ENCODE assay signal across 8 cellular contexts in the genomic region with DNA sequence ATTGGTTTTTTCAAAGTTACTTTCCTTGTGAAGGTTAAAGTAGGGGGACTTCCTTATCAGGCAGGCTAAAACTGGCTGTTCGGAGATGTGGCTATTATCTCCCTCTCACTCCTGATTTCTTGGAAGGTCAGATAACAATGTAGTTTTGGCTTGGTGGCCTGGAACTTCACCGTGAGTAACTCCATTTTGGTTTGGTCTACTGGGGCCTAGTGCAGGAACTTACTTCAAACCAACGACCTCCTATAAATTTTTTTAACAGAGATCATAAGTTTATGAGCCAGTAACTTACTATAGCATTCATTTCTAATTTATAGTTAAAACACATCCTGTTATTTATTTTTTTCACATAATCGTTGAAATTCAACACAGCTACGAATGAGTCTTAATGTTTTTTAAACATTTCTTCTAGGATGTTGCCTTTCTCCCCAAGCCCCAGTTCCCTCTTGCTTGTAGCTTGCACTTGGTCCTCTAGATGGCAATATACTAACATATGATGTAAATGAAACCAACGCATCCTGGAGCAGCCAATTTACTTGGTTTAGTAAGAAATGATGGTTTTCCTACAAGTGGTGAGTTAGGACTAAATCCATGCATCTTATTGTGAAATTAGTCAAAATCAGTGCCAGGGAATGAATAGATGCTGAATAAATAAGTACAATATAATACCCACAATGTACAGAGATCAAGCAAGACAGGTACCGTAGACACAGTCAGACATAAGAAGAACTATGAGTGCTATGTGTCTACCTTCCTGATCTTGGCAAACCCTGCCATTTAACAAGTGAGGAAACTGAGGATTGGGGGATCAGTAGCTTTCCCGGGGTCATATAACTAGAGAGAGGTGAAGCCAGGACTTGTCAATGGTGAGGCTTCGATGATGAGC. TPM values are rescaled to one million over a fixed set of nuclear protein-coding genes. Genes with fewer than 3 reads are reported as not detected.
DNase-seq lines count a peak whose midpoint lies in the region; ATAC-seq and TF ChIP-seq lines count a peak whose summit lies in the region.
"Not testable (repeated sequence)": the region's sequence is repeated elsewhere in the genome, so short reads cannot be mapped to it uniquely, and the experiment has no call there.

No MANE protein-coding gene starts in this region.

- not testable (repeated sequence) for BruUV-seq in HCT116 (replicated peaks; lab: Mats Ljungman, UMichigan)

- TF ChIP-seq CTCF in HCT116 (IDR thresholded peaks at IDR 0.05 in 2 of 3, conservative IDR thresholded peaks at IDR 0.05 in 1 of 3; ENCODE audit: borderline replicate concordance in 1 of 3, insufficient read depth in 1 of 3, low read depth in 2 of 3, low read length in 2 of 3) (peak; percentile 48 to 69 (median 60); a peak in 5 of 6 replicates), fibroblast of pulmonary artery (IDR thresholded peaks at IDR 0.05; ENCODE audit: low read length, missing control alignments) (peak; percentile 50), mesothelial cell of epicardium (IDR thresholded peaks at IDR 0.05; ENCODE audit: unreplicated experiment) (peak; percentile 56)

- CTCF ChIA-PET in HCT116 (lab: Charles Lee), result not testable (repeated sequence)

- TF ChIP-seq RAD21 in HCT116 (IDR thresholded peaks at IDR 0.05; ENCODE audit: low read depth), result peak; percentile 73

- POLR2A ChIA-PET in HCT116 (lab: Charles Lee), result not testable (repeated sequence)

- not testable (repeated sequence) for H3K27ac Mint-ChIP-seq in activated naive CD8-positive, alpha-beta T cell treated with anti-CD3 and anti-CD28 coated beads for 36 hours; mesothelial cell of epicardium

- H3K4me3 ChIP-seq in HCT116 (replicated peaks in 1 of 2; ENCODE audit: low read depth in 1 of 2, low read length in 2 of 2); fibroblast of pulmonary artery (replicated peaks; ENCODE audit: low read depth, low read length): not testable (repeated sequence)

- H3K4me1 ChIP-seq in HCT116 (ENCODE audit: control insufficient read depth in 1 of 2, insufficient read depth in 2 of 2, low read length in 2 of 2), result not testable (repeated sequence)

- H3K36me3 ChIP-seq in HCT116 (ENCODE audit: control insufficient read depth in 1 of 2, insufficient read depth in 2 of 2, low read length in 2 of 2), result not testable (repeated sequence)

- not testable (repeated sequence) for H3K36me3 Mint-ChIP-seq in activated naive CD8-positive, alpha-beta T cell treated with anti-CD3 and anti-CD28 coated beads for 36 hours; mesothelial cell of epicardium

- DNase-seq in CMK (ENCODE audit: low read depth) (peak; percentile 21), HCT116 (ENCODE audit: low read depth, low spot score) (peak; percentile 26), NCI-H2171 (lab: John Stamatoyannopoulos, UW) (peak; percentile 45), SW 1271 (lab: John Stamatoyannopoulos, UW) (peak; percentile 45 to 74), fibroblast of pulmonary artery (ENCODE audit: low read depth) (peak; percentile 90)
- peak; percentile 7 for DNase-seq in activated naive CD8-positive, alpha-beta T cell treated with anti-CD3 and anti-CD28 coated beads for 36 hours
- DNase-seq in mesothelial cell of epicardium (ENCODE audit: low spot score in 2 of 2, unreplicated experiment in 2 of 2), result not testable (repeated sequence)
- peak in 2 of 3 donors; percentile 2 to 6 for DNase-seq in stimulated activated CD4-positive, alpha-beta T cell treated with anti-CD3 and anti-CD28 coated beads, TNF-alpha, amount 100 ng/mL, for 1 hour (ENCODE audit: low read depth in 3 of 3, low spot score in 1 of 3)

- RAD21 ChIA-PET in HCT116 (lab: Charles Lee; ENCODE audit: low non-redundant PET in 1 of 2, low total read pairs in 2 of 2, uncharacterized antibody in 2 of 2, unreplicated experiment in 2 of 2), result not testable (repeated sequence)

- H3K9me2 ChIP-seq in HCT116 (ENCODE audit: insufficient read depth), result not testable (repeated sequence)

- H3K79me2 ChIP-seq in HCT116 (ENCODE audit: insufficient read depth, low read length), result not testable (repeated sequence)

- H3K4me1 Mint-ChIP-seq in activated naive CD8-positive, alpha-beta T cell treated with anti-CD3 and anti-CD28 coated beads for 36 hours; mesothelial cell of epicardium: not testable (repeated sequence)

- H3K27me3 Mint-ChIP-seq in activated naive CD8-positive, alpha-beta T cell treated with anti-CD3 and anti-CD28 coated beads for 36 hours; mesothelial cell of epicardium (ENCODE audit: low read depth): not testable (repeated sequence)

- H3K4me2 ChIP-seq in HCT116 (ENCODE audit: low read length), result not testable (repeated sequence)

- TF ChIP-seq POLR2A in HCT116 (IDR thresholded peaks at IDR 0.05; ENCODE audit: borderline replicate concordance, extremely low read depth, insufficient read depth, insufficient read length), result not testable (repeated sequence)

- not testable (repeated sequence) for H2AFZ ChIP-seq in HCT116 (ENCODE audit: low read depth, low read length, poor library complexity, severe bottlenecking)

- H3K9me3 ChIP-seq in HCT116 (ENCODE audit: control insufficient read depth in 1 of 2, insufficient read depth in 1 of 2, low read depth in 1 of 2, low read length in 2 of 2), result not testable (repeated sequence)

- not testable (repeated sequence) for H4K20me1 ChIP-seq in HCT116 (ENCODE audit: insufficient read depth)

- not testable (repeated sequence) for H3K4me3 Mint-ChIP-seq in activated naive CD8-positive, alpha-beta T cell treated with anti-CD3 and anti-CD28 coated beads for 36 hours; mesothelial cell of epicardium

- not testable (repeated sequence) for H3K9ac ChIP-seq in HCT116 (ENCODE audit: low read length)

- not testable (repeated sequence) for H3K27ac ChIP-seq in HCT116 (ENCODE audit: low read depth, low read length)

- intact Hi-C loops in HCT116 (cut with micrococcal nuclease), result not testable (repeated sequence)

- peak; percentile 91 for ATAC-seq in HCT116

- not testable (repeated sequence) for H3K27me3 ChIP-seq in HCT116 (ENCODE audit: insufficient read depth, low read length)

- H3K9me3 Mint-ChIP-seq in activated naive CD8-positive, alpha-beta T cell treated with anti-CD3 and anti-CD28 coated beads for 36 hours; mesothelial cell of epicardium: not testable (repeated sequence)

RNA-seq across cellular contexts. Expression of a gene that starts 35.7 kb away (rescaled TPM):
- total RNA-seq in HCT116 (2021; ENCODE audit: unreplicated experiment) (47.8 TPM), mesothelial cell of epicardium (29.3 to 39.7 TPM (median 31.5 TPM) in 3 replicates)
- 40.7 and 46.0 TPM in 2 replicates for polyA plus RNA-seq in HCT116 (2012)
- total RNA-seq in activated naive CD8-positive, alpha-beta T cell treated with anti-CD3 and anti-CD28 coated beads for 36 hours, result 10 to 100 TPM; 31.7 to 35.9 TPM

RNA-seq across cellular contexts. Expression of a gene that starts 41.2 kb away (rescaled TPM):
- 37.8 TPM for total RNA-seq in HCT116 (2021; ENCODE audit: unreplicated experiment)
- polyA plus RNA-seq in HCT116 (2012), result 28.5 and 34.1 TPM in 2 replicates
- 10 to 100 TPM; 56.7 to 60.5 TPM for total RNA-seq in activated naive CD8-positive, alpha-beta T cell treated with anti-CD3 and anti-CD28 coated beads for 36 hours
- 48.8 to 53.9 TPM (median 51.4 TPM) in 3 replicates for total RNA-seq in mesothelial cell of epicardium
